10 cellular contexts compared by ENCODE assay signal in genomic region chr11:82009133-82009532, GRCh38.
"Had no signal": no experiment of that assay in that cellular context is flagged by ENCODE, and none has a peak within 500 bp of the region (broad histone marks: within the 10 kb centered on the region; RNA-seq: fewer than 3 reads in every experiment).

No MANE protein-coding gene starts in this region.

- H2AFZ ChIP-seq: GM23248, GM23338 had no signal

- H3K27ac ChIP-seq: GM23248 had no signal

- H3K4me2 ChIP-seq: GM23338 had no signal

- H3K9me3 Mint-ChIP-seq: GM23338, H9 had no signal

- H3K4me1 ChIP-seq: HAP-1 had no signal

- H3K4me3 ChIP-seq: GM23248, GM23338, HAP-1 had no signal

- DNase-seq: GM23248, GOT3, H7, H9, HCEC 1CT, HFFc6 had no signal

- H3K36me3 ChIP-seq: HAP-1 had no signal

- H3K9me3 ChIP-seq: HAP-1 had no signal

- FAIRE-seq: H54 had no signal

- H3K4me3 Mint-ChIP-seq: GM23338, H9, HFFc6 had no signal

- ATAC-seq: GM23338, HCT116 had no signal

- H3K9ac ChIP-seq: GM23248 had no signal

- H3K27ac Mint-ChIP-seq: GM23338, H9, HFFc6 had no signal
